15 cellular contexts compared by ENCODE assay signal in genomic region chr22:40541300-40541699, GRCh38.
DNase-seq lines count a peak whose midpoint lies in the region; FAIRE-seq and TF ChIP-seq lines count a peak whose summit lies in the region.
"Had no signal": no experiment of that assay in that cellular context is flagged by ENCODE, and none has a peak within 500 bp of the region (broad histone marks: within the 10 kb centered on the region; RNA-seq: fewer than 3 reads in every experiment).

No MANE protein-coding gene starts in this region.

- no peak overlapping the region for H2BK15ac ChIP-seq in mesendoderm (replicated peaks; ENCODE audit: low read depth)

- H3K4me3 ChIP-seq in mesendoderm (ENCODE audit: low read length) = no peak overlapping the region
- H3K4me3 ChIP-seq in ovary = no peak overlapping the region
- H3K4me3 ChIP-seq: adrenal gland, GM23338 had no signal

- FAIRE-seq in GM19239 (lab: Jason Lieb, UNC) = peak; percentile 78

- no peak for DNase-seq in activated T-cell treated with anti-CD3 and anti-CD28 coated beads, Interleukin-2, amount 50 U/mL, for 24 hours
- DNase-seq in activated T-cell treated with anti-CD3 and anti-CD28 coated beads for 4 hours (no peak), GM19239 (ENCODE audit: insufficient read length, low spot score) (no peak), mesothelial cell of epicardium (ENCODE audit: low spot score in 2 of 2, unreplicated experiment in 2 of 2) (no peak), mesendoderm (no peak), ovary (no peak), SIG-M5 treated with dmso at 0.1 percent for 504 hours (lab: John Stamatoyannopoulos, UW; ENCODE audit: unreplicated experiment) (no peak)
- peak; percentile 30 for DNase-seq in activated CD4-positive, alpha-beta memory T cell treated with anti-CD3 and anti-CD28 coated beads for 36 hours
- DNase-seq: adrenal gland; CD8-positive, alpha-beta memory T cell; cerebellar nuclear complex; NCI-H2029; NCI-H524 treated with DMSO at 0.1 percent for 48 hours; occipital lobe had no signal

- H3K4ac ChIP-seq in mesendoderm (ENCODE audit: low read depth, low read length) = no peak overlapping the region

- H2BK120ac ChIP-seq in mesendoderm (ENCODE audit: low read depth, low read length) = no peak overlapping the region

- no CpG with 5 or more reads among the region's 2 CpGs for WGBS in mesendoderm (ENCODE audit: extremely low coverage, insufficient coverage, low lambda C conversion rate)
- 77 to 90% (median 79%) methylated on average over 2 of the region's 2 CpGs for WGBS in ovary, 3 donors

- no peak overlapping the region for H2AK5ac ChIP-seq in mesendoderm (ENCODE audit: low read length)

- H3K9ac ChIP-seq in mesendoderm (ENCODE audit: low read length) = no peak overlapping the region

- TF ChIP-seq CTCF in mesothelial cell of epicardium (IDR thresholded peaks at IDR 0.05; ENCODE audit: unreplicated experiment) = no peak
- no peak for TF ChIP-seq CTCF in ovary (IDR thresholded peaks at IDR 0.05)

- H3K36me3 ChIP-seq in mesendoderm (ENCODE audit: control insufficient read depth, insufficient read depth, low read length) (no peaks in the 10 kb centered on the region), ovary (no peaks in the 10 kb centered on the region)
- H3K36me3 ChIP-seq: adrenal gland had no signal

- H4K5ac ChIP-seq in mesendoderm (ENCODE audit: low read length) = no peak overlapping the region

- H3K4me1 Mint-ChIP-seq in activated T-cell treated with anti-CD3 and anti-CD28 coated beads, Interleukin-2, amount 50 U/mL, for 24 hours (ENCODE audit: low read depth) = peaks cover 26% of the 10 kb centered on the region
- peaks cover 25% of the 10 kb centered on the region for H3K4me1 Mint-ChIP-seq in activated CD4-positive, alpha-beta memory T cell treated with anti-CD3 and anti-CD28 coated beads for 36 hours (ENCODE audit: low read depth)
- peaks cover 18% of the 10 kb centered on the region for H3K4me1 Mint-ChIP-seq in mesothelial cell of epicardium

- no peaks in the 10 kb centered on the region for H3K79me2 ChIP-seq in mesendoderm (ENCODE audit: control insufficient read depth, insufficient read depth, low read length)

- H3K4me2 ChIP-seq in mesendoderm (ENCODE audit: low read length) = no peak overlapping the region
- H3K4me2 ChIP-seq: GM23338 had no signal

- no peaks in the 10 kb centered on the region for H3K9me3 ChIP-seq in ovary
- H3K9me3 ChIP-seq: adrenal gland had no signal

- H3K4me3 Mint-ChIP-seq in activated T-cell treated with anti-CD3 and anti-CD28 coated beads, Interleukin-2, amount 50 U/mL, for 24 hours = no peak overlapping the region
- no peak overlapping the region for H3K4me3 Mint-ChIP-seq in activated CD4-positive, alpha-beta memory T cell treated with anti-CD3 and anti-CD28 coated beads for 36 hours
- no peak overlapping the region for H3K4me3 Mint-ChIP-seq in mesothelial cell of epicardium
- H3K4me3 Mint-ChIP-seq: CD8-positive, alpha-beta memory T cell; GM23338 had no signal

- TF ChIP-seq EP300 in ovary (IDR thresholded peaks at IDR 0.05) = no peak

- no peaks in the 10 kb centered on the region for H3K27me3 ChIP-seq in mesendoderm (ENCODE audit: insufficient read depth, low read length, poor library complexity)
- H3K27me3 ChIP-seq in ovary = no peaks in the 10 kb centered on the region
- H3K27me3 ChIP-seq: adrenal gland had no signal

- H3K27me3 Mint-ChIP-seq in activated T-cell treated with anti-CD3 and anti-CD28 coated beads, Interleukin-2, amount 50 U/mL, for 24 hours = no peaks in the 10 kb centered on the region
- no peaks in the 10 kb centered on the region for H3K27me3 Mint-ChIP-seq in activated CD4-positive, alpha-beta memory T cell treated with anti-CD3 and anti-CD28 coated beads for 36 hours
- H3K27me3 Mint-ChIP-seq in mesothelial cell of epicardium (ENCODE audit: low read depth) = no peaks in the 10 kb centered on the region
- H3K27me3 Mint-ChIP-seq: CD8-positive, alpha-beta memory T cell had no signal

- H2BK5ac ChIP-seq in mesendoderm (ENCODE audit: low read length) = no peak overlapping the region

- H3K23ac ChIP-seq in mesendoderm (ENCODE audit: low read length) = no peak overlapping the region

- CTCF ChIA-PET in activated CD4-positive, alpha-beta memory T cell treated with anti-CD3 and anti-CD28 coated beads for 36 hours (lab: Charles Lee) = interaction anchor here (1.4 kb wide), 2 partner anchors 16 to 20 kb away, joined by 3 read pairs; no protein-coding TSS in a partner anchor

- no peak for TF ChIP-seq POLR2A in ovary (IDR thresholded peaks at IDR 0.05)

- H3K79me1 ChIP-seq in mesendoderm (ENCODE audit: low read length) = peaks cover 3% of the 10 kb centered on the region

- intact Hi-C loops in activated CD4-positive, alpha-beta memory T cell treated with anti-CD3 and anti-CD28 coated beads for 36 hours (cut with micrococcal nuclease) = no loop called here
- intact Hi-C loops in ovary (cut with DNase I) = no loop called here

- POLR2A ChIA-PET in activated CD4-positive, alpha-beta memory T cell treated with anti-CD3 and anti-CD28 coated beads for 36 hours (lab: Charles Lee) = no interaction called here

- H3K36me3 Mint-ChIP-seq in activated T-cell treated with anti-CD3 and anti-CD28 coated beads, Interleukin-2, amount 50 U/mL, for 24 hours (ENCODE audit: low read depth) = peaks cover 16% of the 10 kb centered on the region
- H3K36me3 Mint-ChIP-seq in activated CD4-positive, alpha-beta memory T cell treated with anti-CD3 and anti-CD28 coated beads for 36 hours = no peaks in the 10 kb centered on the region
- peaks cover 9% of the 10 kb centered on the region for H3K36me3 Mint-ChIP-seq in mesothelial cell of epicardium

- H3K9me3 Mint-ChIP-seq in activated T-cell treated with anti-CD3 and anti-CD28 coated beads, Interleukin-2, amount 50 U/mL, for 24 hours = no peaks in the 10 kb centered on the region
- H3K9me3 Mint-ChIP-seq in activated CD4-positive, alpha-beta memory T cell treated with anti-CD3 and anti-CD28 coated beads for 36 hours = no peaks in the 10 kb centered on the region
- H3K9me3 Mint-ChIP-seq in mesothelial cell of epicardium = no peaks in the 10 kb centered on the region
- H3K9me3 Mint-ChIP-seq: CD8-positive, alpha-beta memory T cell had no signal

- H3K4me1 ChIP-seq in mesendoderm (ENCODE audit: control insufficient read depth, low read depth, low read length) = no peaks in the 10 kb centered on the region
- peaks cover 2% of the 10 kb centered on the region for H3K4me1 ChIP-seq in ovary (ENCODE audit: insufficient read depth)

- H4K8ac ChIP-seq in mesendoderm (ENCODE audit: low read depth, low read length) = no peak overlapping the region

- H3K27ac ChIP-seq in mesendoderm (ENCODE audit: low read depth, low read length) = no peak overlapping the region
- no peak overlapping the region for H3K27ac ChIP-seq in ovary
- H3K27ac ChIP-seq: adrenal gland had no signal

- H3K18ac ChIP-seq in mesendoderm (ENCODE audit: low read length) = no peak overlapping the region

- peak overlapping the region; percentile 35 for H3K27ac Mint-ChIP-seq in activated T-cell treated with anti-CD3 and anti-CD28 coated beads, Interleukin-2, amount 50 U/mL, for 24 hours
- H3K27ac Mint-ChIP-seq in activated CD4-positive, alpha-beta memory T cell treated with anti-CD3 and anti-CD28 coated beads for 36 hours = no peak overlapping the region
- peak overlapping the region; percentile 49 for H3K27ac Mint-ChIP-seq in mesothelial cell of epicardium
- H3K27ac Mint-ChIP-seq: GM23338 had no signal

- no peak overlapping the region for H3K56ac ChIP-seq in mesendoderm (ENCODE audit: low read length)
